17 cellular contexts compared by ENCODE assay signal in genomic region chr9:37559855-37560592, GRCh38. TPM values are rescaled to one million over a fixed set of nuclear protein-coding genes. Genes with fewer than 3 reads are reported as not detected.
A peak's percentile ranks its signal among the peaks of the same experiment; 100 is the strongest.
DNase-seq lines count a peak whose midpoint lies in the region; ATAC-seq, FAIRE-seq and TF ChIP-seq lines count a peak whose summit lies in the region.
"Had no signal": no experiment of that assay in that cellular context is flagged by ENCODE, and none has a peak within 500 bp of the region (broad histone marks: within the 10 kb centered on the region; RNA-seq: fewer than 3 reads in every experiment).

No MANE protein-coding gene starts in this region.

- H3K27ac Mint-ChIP-seq in glutamatergic neuron (ENCODE audit: unreplicated experiment) (no peak overlapping the region), HFFc6 (no peak overlapping the region)
- H3K27ac Mint-ChIP-seq in stimulated activated naive B cell treated with anti-CD40 and anti-IgM and Interleukin-4, amounts not matched to agents 10 μg/mL and 1 μg/mL and 100 μg/mL, for 72 hours = peak overlapping the region; percentile 84
- H3K27ac Mint-ChIP-seq: CD4-positive, CD25-positive, alpha-beta regulatory T cell; CD8-positive, alpha-beta T cell had no signal

- FAIRE-seq in HTR-8/SVneo (lab: Jason Lieb, UNC) = no peak
- FAIRE-seq: G401.6 had no signal

- H3K79me2 ChIP-seq in OCI-LY1 (ENCODE audit: insufficient read depth, low read length) = 0 out of 2 replicates have a peak, but pooled peaks cover 5% of the 10 kb centered on the region

- DNase-seq in glutamatergic neuron (no peak), HFFc6 (no peak), HTR-8/SVneo (ENCODE audit: insufficient read length, low spot score) (no peak), pons (ENCODE audit: low spot score) (no peak)
- no peak for DNase-seq in stimulated activated naive B cell treated with anti-CD40 and anti-IgM and Interleukin-4, amounts not matched to agents 10 μg/mL and 1 μg/mL and 100 μg/mL, for 72 hours
- DNase-seq: Caco-2; CD4-positive, CD25-positive, alpha-beta regulatory T cell; CD8-positive, alpha-beta T cell; DMS153; DND-41; GOT3; H7; HCEC 1CT had no signal

- H3K9me2 ChIP-seq in OCI-LY1 (ENCODE audit: low read depth, low read length) = no peaks in the 10 kb centered on the region

- no peak overlapping the region for H3K9ac ChIP-seq in OCI-LY1 (ENCODE audit: low read length)
- H3K9ac ChIP-seq: BLaER1 had no signal

- H2AFZ ChIP-seq in OCI-LY1 (ENCODE audit: low read length) = no peak overlapping the region

- H3K4me3 Mint-ChIP-seq in glutamatergic neuron (ENCODE audit: unreplicated experiment) (peak overlapping the region; percentile 52), HFFc6 (no peak overlapping the region)
- H3K4me3 Mint-ChIP-seq in stimulated activated naive B cell treated with anti-CD40 and anti-IgM and Interleukin-4, amounts not matched to agents 10 μg/mL and 1 μg/mL and 100 μg/mL, for 72 hours = peak overlapping the region in 1 of 2 donors; percentile 8
- H3K4me3 Mint-ChIP-seq: CD4-positive, CD25-positive, alpha-beta regulatory T cell; CD8-positive, alpha-beta T cell had no signal

- TF ChIP-seq CTCF in OCI-LY1 (IDR thresholded peaks at IDR 0.05; ENCODE audit: low read length) (no peak), glutamatergic neuron (IDR thresholded peaks at IDR 0.05; ENCODE audit: partially characterized antibody, unreplicated experiment) (no peak), HFFc6 (IDR thresholded peaks at IDR 0.05) (no peak)

- peak overlapping the region; percentile 52 for H3K27ac ChIP-seq in OCI-LY1 (ENCODE audit: low read depth, low read length, poor library complexity, severe bottlenecking)
- H3K27ac ChIP-seq: BLaER1, C4-2B had no signal

- H3K4me3 ChIP-seq in OCI-LY1 (ENCODE audit: low read depth, low read length, poor library complexity, severe bottlenecking) = no peak overlapping the region
- H3K4me3 ChIP-seq: BLaER1 had no signal

- H3K4me1 ChIP-seq in OCI-LY1 (ENCODE audit: insufficient read depth, low read length, severe bottlenecking) = peaks cover 28% of the 10 kb centered on the region
- H3K4me1 ChIP-seq: Caco-2 had no signal

- H3K4me2 ChIP-seq in OCI-LY1 (ENCODE audit: low read length) = no peak overlapping the region
- H3K4me2 ChIP-seq: BLaER1 had no signal

- ATAC-seq in stimulated activated naive B cell treated with anti-CD40 and anti-IgM and Interleukin-4, amounts not matched to agents 10 μg/mL and 1 μg/mL and 100 μg/mL, for 72 hours (replicated peaks) = peak; percentile 80 to 81
- ATAC-seq: CD8-positive, alpha-beta T cell had no signal

- H3K9me3 ChIP-seq in OCI-LY1 (ENCODE audit: low read length) = peaks cover 18% of the 10 kb centered on the region

- H3K4me1 Mint-ChIP-seq in glutamatergic neuron (ENCODE audit: low read depth, unreplicated experiment) (peaks cover 42% of the 10 kb centered on the region), HFFc6 (ENCODE audit: low read depth) (peaks cover 19% of the 10 kb centered on the region)
- H3K4me1 Mint-ChIP-seq in stimulated activated naive B cell treated with anti-CD40 and anti-IgM and Interleukin-4, amounts not matched to agents 10 μg/mL and 1 μg/mL and 100 μg/mL, for 72 hours = peaks cover 41 to 55% of the 10 kb centered on the region in 2 donors

- H3K36me3 Mint-ChIP-seq in glutamatergic neuron (ENCODE audit: unreplicated experiment) (peaks cover 17% of the 10 kb centered on the region), HFFc6 (ENCODE audit: low read depth) (peaks cover 12% of the 10 kb centered on the region; the same call in 1 of the 2 replicates)
- peaks cover 34 to 63% of the 10 kb centered on the region in 2 donors for H3K36me3 Mint-ChIP-seq in stimulated activated naive B cell treated with anti-CD40 and anti-IgM and Interleukin-4, amounts not matched to agents 10 μg/mL and 1 μg/mL and 100 μg/mL, for 72 hours

- H3K9me3 Mint-ChIP-seq in glutamatergic neuron (ENCODE audit: unreplicated experiment) = peaks cover 9% of the 10 kb centered on the region
- H3K9me3 Mint-ChIP-seq in stimulated activated naive B cell treated with anti-CD40 and anti-IgM and Interleukin-4, amounts not matched to agents 10 μg/mL and 1 μg/mL and 100 μg/mL, for 72 hours = peaks cover 9% of the 10 kb centered on the region in 2 donors
- no peaks in the 10 kb centered on the region for H3K9me3 Mint-ChIP-seq in HFFc6

- H3K27me3 Mint-ChIP-seq in glutamatergic neuron (ENCODE audit: unreplicated experiment) (no peaks in the 10 kb centered on the region), HFFc6 (ENCODE audit: insufficient read depth) (no peaks in the 10 kb centered on the region)
- no peaks in the 10 kb centered on the region for H3K27me3 Mint-ChIP-seq in stimulated activated naive B cell treated with anti-CD40 and anti-IgM and Interleukin-4, amounts not matched to agents 10 μg/mL and 1 μg/mL and 100 μg/mL, for 72 hours
- H3K27me3 Mint-ChIP-seq: CD4-positive, CD25-positive, alpha-beta regulatory T cell had no signal

- H3K36me3 ChIP-seq in OCI-LY1 (ENCODE audit: insufficient read depth, low read length) = peaks cover 75% of the 10 kb centered on the region

- no peaks in the 10 kb centered on the region for H3K27me3 ChIP-seq in OCI-LY1 (ENCODE audit: insufficient read depth, low read length)
- H3K27me3 ChIP-seq: BLaER1 had no signal

- no peaks in the 10 kb centered on the region for H3F3A ChIP-seq in OCI-LY1 (ENCODE audit: insufficient read depth, low read length)

- no peaks in the 10 kb centered on the region for H4K20me1 ChIP-seq in OCI-LY1 (ENCODE audit: insufficient read depth, low read length)
- H4K20me1 ChIP-seq: BLaER1 had no signal

RNA-seq across cellular contexts. Expression of gene FBXO10, which starts 16.2 kb away (rescaled TPM):
- total RNA-seq in glutamatergic neuron (ENCODE audit: unreplicated experiment) = 68.7 TPM
- 1 to 10 TPM; 6.0 to 8.9 (median 7.0) TPM for total RNA-seq in HFFc6 (2021; fragmentation: NEBNext Ultra II Directional; extraction: Animal tissue kit (Norgen Biotek cat#: 25700))

RNA-seq across cellular contexts. Expression of gene TOMM5, which starts 32.4 kb away (rescaled TPM):
- total RNA-seq in glutamatergic neuron (ENCODE audit: unreplicated experiment) = 52.4 TPM
- total RNA-seq in HFFc6 (2021; fragmentation: NEBNext Ultra II Directional; extraction: Animal tissue kit (Norgen Biotek cat#: 25700)) = 100 to 1,000 TPM; 140 to 166 (median 148) TPM
